ENCODE assay signal across 20 cellular contexts in the genomic region with DNA sequence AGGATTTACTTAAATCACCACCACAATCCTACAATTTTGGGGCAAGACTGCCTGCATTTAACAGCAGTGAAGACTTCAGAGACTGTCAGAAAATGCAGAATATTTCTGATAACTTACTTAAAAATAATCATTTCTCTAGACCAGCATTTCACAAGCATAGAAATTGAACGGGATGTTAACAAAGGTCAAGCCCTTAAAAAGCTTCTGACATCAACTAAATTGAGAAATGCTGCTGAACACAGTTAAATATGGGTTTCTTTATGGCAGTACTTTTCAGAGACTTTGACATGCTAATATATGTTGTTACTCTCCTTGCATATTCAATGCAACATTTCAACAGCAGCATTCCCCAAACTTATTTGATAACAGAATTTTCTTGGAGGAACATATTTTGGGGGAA.
"Had no signal": no experiment of that assay in that cellular context is flagged by ENCODE, and none has a peak within 500 bp of the region (broad histone marks: within the 10 kb centered on the region; RNA-seq: fewer than 3 reads in every experiment).

No MANE protein-coding gene starts in this region.

- H3K27ac Mint-ChIP-seq: activated naive CD4-positive, alpha-beta T cell treated with anti-CD3 and anti-CD28 coated beads, Interleukin-2, amount 10 ng/mL, durations not matched to agents 7 days and 5 days; activated naive CD8-positive, alpha-beta T cell treated with anti-CD3 and anti-CD28 coated beads, Interleukin-2, amount 50 U/mL, for 24 hours had no signal

- H3K36me3 Mint-ChIP-seq: activated naive CD4-positive, alpha-beta T cell treated with anti-CD3 and anti-CD28 coated beads, Interleukin-2, amount 10 ng/mL, durations not matched to agents 7 days and 5 days had no signal

- H3K36me3 ChIP-seq: breast epithelium, uterus had no signal

- H3K27ac ChIP-seq: breast epithelium, foreskin keratinocyte, tibial nerve had no signal

- H3K4me1 ChIP-seq: uterus had no signal

- H3K27me3 Mint-ChIP-seq: dendritic cell treated with granulocyte-macrophage colony-stimulating factor and Interleukin-4, amounts not matched to agents 40 ng/mL and 50 ng/mL, for 4 days had no signal

- H3K27me3 ChIP-seq: breast epithelium, foreskin keratinocyte, tibial nerve, uterus had no signal

- H3K4me3 Mint-ChIP-seq: activated CD4-positive, alpha-beta T cell treated with anti-CD3 and anti-CD28 coated beads, Interleukin-2, amount 10 ng/mL, durations not matched to agents 7 days and 5 days; activated naive CD4-positive, alpha-beta T cell treated with anti-CD3 and anti-CD28 coated beads, Interleukin-2, amount 10 ng/mL, durations not matched to agents 7 days and 5 days; activated naive CD8-positive, alpha-beta T cell treated with anti-CD3 and anti-CD28 coated beads, Interleukin-2, amount 50 U/mL, for 24 hours; activated T-cell treated with anti-CD3 and anti-CD28 coated beads, Interleukin-2, amount 50 U/mL, for 4 hours; dendritic cell treated with granulocyte-macrophage colony-stimulating factor and Interleukin-4, amounts not matched to agents 40 ng/mL and 50 ng/mL, for 4 days had no signal

- H3K9me3 Mint-ChIP-seq: activated CD4-positive, alpha-beta T cell treated with anti-CD3 and anti-CD28 coated beads, Interleukin-2, amount 10 ng/mL, durations not matched to agents 7 days and 5 days; activated naive CD4-positive, alpha-beta T cell treated with anti-CD3 and anti-CD28 coated beads, Interleukin-2, amount 10 ng/mL, durations not matched to agents 7 days and 5 days; dendritic cell treated with granulocyte-macrophage colony-stimulating factor and Interleukin-4, amounts not matched to agents 40 ng/mL and 50 ng/mL, for 4 days had no signal

- H3K4me3 ChIP-seq: breast epithelium, tibial nerve, uterus had no signal

- H3K9me3 ChIP-seq: breast epithelium, tibial nerve, uterus had no signal

- DNase-seq: activated CD4-positive, alpha-beta T cell treated with anti-CD3 and anti-CD28 coated beads, Interleukin-2, amount 10 ng/mL, durations not matched to agents 7 days and 5 days; activated CD8-positive, alpha-beta memory T cell treated with anti-CD3 and anti-CD28 coated beads, Interleukin-2, amount 50 U/mL, for 4 hours; activated naive CD4-positive, alpha-beta T cell treated with anti-CD3 and anti-CD28 coated beads, Interleukin-2, amount 10 ng/mL, durations not matched to agents 7 days and 5 days; activated naive CD8-positive, alpha-beta T cell treated with anti-CD3 and anti-CD28 coated beads, Interleukin-2, amount 50 U/mL, for 24 hours; activated T-cell treated with anti-CD3 and anti-CD28 coated beads, Interleukin-2, amount 50 U/mL, for 4 hours; cerebellar nuclear complex; effector CD8-positive, alpha-beta T cell; foreskin keratinocyte; glutamatergic neuron; hippocampal formation; occipital lobe; posterior cingulate gyrus; retina; stimulated activated naive CD8-positive, alpha-beta T cell treated with anti-CD3 and anti-CD28 coated beads, Interleukin-15, Interleukin-2, amounts not matched to agents 100 U/mL and 50 U/mL, for 24 hours; T-helper 1 cell; T-helper 9 cell; uterus had no signal
